In genomic region chr3:193346259-193346658, GRCh38 we compare ENCODE assay signal across 1 cellular context.
TF ChIP-seq lines count a peak whose summit lies in the region.

No MANE protein-coding gene starts in this region.

TF ChIP-seq in GM23338, 12 proteins besides CTCF, POLR2A, EP300 and RAD21:
- TF ChIP-seq, protein P1, sequence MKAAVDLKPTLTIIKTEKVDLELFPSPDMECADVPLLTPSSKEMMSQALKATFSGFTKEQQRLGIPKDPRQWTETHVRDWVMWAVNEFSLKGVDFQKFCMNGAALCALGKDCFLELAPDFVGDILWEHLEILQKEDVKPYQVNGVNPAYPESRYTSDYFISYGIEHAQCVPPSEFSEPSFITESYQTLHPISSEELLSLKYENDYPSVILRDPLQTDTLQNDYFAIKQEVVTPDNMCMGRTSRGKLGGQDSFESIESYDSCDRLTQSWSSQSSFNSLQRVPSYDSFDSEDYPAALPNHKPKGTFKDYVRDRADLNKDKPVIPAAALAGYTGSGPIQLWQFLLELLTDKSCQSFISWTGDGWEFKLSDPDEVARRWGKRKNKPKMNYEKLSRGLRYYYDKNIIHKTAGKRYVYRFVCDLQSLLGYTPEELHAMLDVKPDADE (IDR thresholded peaks at IDR 0.05): no peak
- no peak for TF ChIP-seq EZH2phosphoT487 (IDR thresholded peaks at IDR 0.05; ENCODE audit: unreplicated experiment)
- TF ChIP-seq, protein P2, sequence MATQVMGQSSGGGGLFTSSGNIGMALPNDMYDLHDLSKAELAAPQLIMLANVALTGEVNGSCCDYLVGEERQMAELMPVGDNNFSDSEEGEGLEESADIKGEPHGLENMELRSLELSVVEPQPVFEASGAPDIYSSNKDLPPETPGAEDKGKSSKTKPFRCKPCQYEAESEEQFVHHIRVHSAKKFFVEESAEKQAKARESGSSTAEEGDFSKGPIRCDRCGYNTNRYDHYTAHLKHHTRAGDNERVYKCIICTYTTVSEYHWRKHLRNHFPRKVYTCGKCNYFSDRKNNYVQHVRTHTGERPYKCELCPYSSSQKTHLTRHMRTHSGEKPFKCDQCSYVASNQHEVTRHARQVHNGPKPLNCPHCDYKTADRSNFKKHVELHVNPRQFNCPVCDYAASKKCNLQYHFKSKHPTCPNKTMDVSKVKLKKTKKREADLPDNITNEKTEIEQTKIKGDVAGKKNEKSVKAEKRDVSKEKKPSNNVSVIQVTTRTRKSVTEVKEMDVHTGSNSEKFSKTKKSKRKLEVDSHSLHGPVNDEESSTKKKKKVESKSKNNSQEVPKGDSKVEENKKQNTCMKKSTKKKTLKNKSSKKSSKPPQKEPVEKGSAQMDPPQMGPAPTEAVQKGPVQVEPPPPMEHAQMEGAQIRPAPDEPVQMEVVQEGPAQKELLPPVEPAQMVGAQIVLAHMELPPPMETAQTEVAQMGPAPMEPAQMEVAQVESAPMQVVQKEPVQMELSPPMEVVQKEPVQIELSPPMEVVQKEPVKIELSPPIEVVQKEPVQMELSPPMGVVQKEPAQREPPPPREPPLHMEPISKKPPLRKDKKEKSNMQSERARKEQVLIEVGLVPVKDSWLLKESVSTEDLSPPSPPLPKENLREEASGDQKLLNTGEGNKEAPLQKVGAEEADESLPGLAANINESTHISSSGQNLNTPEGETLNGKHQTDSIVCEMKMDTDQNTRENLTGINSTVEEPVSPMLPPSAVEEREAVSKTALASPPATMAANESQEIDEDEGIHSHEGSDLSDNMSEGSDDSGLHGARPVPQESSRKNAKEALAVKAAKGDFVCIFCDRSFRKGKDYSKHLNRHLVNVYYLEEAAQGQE (IDR thresholded peaks at IDR 0.05; ENCODE audit: unreplicated experiment): no peak
- TF ChIP-seq CREB1 (CRISPR knock-in tag; IDR thresholded peaks at IDR 0.05; ENCODE audit: low read depth): no peak
- TF ChIP-seq STAT1 (IDR thresholded peaks at IDR 0.05; ENCODE audit: unreplicated experiment): no peak
- TF ChIP-seq EZH2 (IDR thresholded peaks at IDR 0.05; ENCODE audit: low read depth, unreplicated experiment): no peak
- no peak for TF ChIP-seq POLR2AphosphoS5 (IDR thresholded peaks at IDR 0.05; ENCODE audit: low read depth)
- TF ChIP-seq ZNF114 (CRISPR knock-in tag; IDR thresholded peaks at IDR 0.05): no peak
- TF ChIP-seq JUNB (IDR thresholded peaks at IDR 0.05; ENCODE audit: unreplicated experiment): no peak
- TF ChIP-seq ZNF331 (CRISPR knock-in tag; IDR thresholded peaks at IDR 0.05; ENCODE audit: low read depth): no peak
- TF ChIP-seq, protein P3, sequence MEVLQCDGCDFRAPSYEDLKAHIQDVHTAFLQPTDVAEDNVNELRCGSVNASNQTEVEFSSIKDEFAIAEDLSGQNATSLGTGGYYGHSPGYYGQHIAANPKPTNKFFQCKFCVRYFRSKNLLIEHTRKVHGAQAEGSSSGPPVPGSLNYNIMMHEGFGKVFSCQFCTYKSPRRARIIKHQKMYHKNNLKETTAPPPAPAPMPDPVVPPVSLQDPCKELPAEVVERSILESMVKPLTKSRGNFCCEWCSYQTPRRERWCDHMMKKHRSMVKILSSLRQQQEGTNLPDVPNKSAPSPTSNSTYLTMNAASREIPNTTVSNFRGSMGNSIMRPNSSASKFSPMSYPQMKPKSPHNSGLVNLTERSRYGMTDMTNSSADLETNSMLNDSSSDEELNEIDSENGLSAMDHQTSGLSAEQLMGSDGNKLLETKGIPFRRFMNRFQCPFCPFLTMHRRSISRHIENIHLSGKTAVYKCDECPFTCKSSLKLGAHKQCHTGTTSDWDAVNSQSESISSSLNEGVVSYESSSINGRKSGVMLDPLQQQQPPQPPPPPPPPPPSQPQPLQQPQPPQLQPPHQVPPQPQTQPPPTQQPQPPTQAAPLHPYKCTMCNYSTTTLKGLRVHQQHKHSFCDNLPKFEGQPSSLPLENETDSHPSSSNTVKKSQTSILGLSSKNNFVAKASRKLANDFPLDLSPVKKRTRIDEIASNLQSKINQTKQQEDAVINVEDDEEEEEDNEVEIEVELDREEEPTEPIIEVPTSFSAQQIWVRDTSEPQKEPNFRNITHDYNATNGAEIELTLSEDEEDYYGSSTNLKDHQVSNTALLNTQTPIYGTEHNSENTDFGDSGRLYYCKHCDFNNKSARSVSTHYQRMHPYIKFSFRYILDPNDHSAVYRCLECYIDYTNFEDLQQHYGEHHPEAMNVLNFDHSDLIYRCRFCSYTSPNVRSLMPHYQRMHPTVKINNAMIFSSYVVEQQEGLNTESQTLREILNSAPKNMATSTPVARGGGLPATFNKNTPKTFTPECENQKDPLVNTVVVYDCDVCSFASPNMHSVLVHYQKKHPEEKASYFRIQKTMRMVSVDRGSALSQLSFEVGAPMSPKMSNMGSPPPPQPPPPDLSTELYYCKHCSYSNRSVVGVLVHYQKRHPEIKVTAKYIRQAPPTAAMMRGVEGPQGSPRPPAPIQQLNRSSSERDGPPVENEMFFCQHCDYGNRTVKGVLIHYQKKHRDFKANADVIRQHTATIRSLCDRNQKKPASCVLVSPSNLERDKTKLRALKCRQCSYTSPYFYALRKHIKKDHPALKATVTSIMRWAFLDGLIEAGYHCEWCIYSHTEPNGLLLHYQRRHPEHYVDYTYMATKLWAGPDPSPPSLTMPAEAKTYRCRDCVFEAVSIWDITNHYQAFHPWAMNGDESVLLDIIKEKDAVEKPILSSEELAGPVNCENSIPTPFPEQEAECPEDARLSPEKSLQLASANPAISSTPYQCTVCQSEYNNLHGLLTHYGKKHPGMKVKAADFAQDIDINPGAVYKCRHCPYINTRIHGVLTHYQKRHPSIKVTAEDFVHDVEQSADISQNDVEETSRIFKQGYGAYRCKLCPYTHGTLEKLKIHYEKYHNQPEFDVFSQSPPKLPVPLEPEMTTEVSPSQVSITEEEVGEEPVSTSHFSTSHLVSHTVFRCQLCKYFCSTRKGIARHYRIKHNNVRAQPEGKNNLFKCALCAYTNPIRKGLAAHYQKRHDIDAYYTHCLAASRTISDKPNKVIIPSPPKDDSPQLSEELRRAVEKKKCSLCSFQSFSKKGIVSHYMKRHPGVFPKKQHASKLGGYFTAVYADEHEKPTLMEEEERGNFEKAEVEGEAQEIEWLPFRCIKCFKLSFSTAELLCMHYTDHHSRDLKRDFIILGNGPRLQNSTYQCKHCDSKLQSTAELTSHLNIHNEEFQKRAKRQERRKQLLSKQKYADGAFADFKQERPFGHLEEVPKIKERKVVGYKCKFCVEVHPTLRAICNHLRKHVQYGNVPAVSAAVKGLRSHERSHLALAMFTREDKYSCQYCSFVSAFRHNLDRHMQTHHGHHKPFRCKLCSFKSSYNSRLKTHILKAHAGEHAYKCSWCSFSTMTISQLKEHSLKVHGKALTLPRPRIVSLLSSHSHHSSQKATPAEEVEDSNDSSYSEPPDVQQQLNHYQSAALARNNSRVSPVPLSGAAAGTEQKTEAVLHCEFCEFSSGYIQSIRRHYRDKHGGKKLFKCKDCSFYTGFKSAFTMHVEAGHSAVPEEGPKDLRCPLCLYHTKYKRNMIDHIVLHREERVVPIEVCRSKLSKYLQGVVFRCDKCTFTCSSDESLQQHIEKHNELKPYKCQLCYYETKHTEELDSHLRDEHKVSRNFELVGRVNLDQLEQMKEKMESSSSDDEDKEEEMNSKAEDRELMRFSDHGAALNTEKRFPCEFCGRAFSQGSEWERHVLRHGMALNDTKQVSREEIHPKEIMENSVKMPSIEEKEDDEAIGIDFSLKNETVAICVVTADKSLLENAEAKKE (CRISPR knock-in tag; IDR thresholded peaks at IDR 0.05): no peak
- TF ChIP-seq NANOG (IDR thresholded peaks at IDR 0.05; ENCODE audit: borderline replicate concordance): no peak
